8 cellular contexts compared by ENCODE assay signal in genomic region chr11:107860240-107860620, GRCh38. TPM values are rescaled to one million over a fixed set of nuclear protein-coding genes. Genes with fewer than 3 reads are reported as not detected.
A peak's percentile ranks its signal among the peaks of the same experiment; 100 is the strongest.
DNase-seq lines count a peak whose midpoint lies in the region; ATAC-seq and TF ChIP-seq lines count a peak whose summit lies in the region.
"Not testable (repeated sequence)": the region's sequence is repeated elsewhere in the genome, so short reads cannot be mapped to it uniquely, and the experiment has no call there.

No MANE protein-coding gene starts in this region.

- not testable (repeated sequence) for DNase-seq in CD8-positive, alpha-beta memory T cell; OCI-LY7 (ENCODE audit: low spot score); WTC11 (ENCODE audit: low spot score); activated naive CD4-positive, alpha-beta T cell treated with anti-CD3 and anti-CD28 coated beads for 36 hours; hepatocyte (ENCODE audit: low spot score); naive thymus-derived CD8-positive, alpha-beta T cell; stimulated activated naive CD8-positive, alpha-beta T cell treated with anti-CD3 and anti-CD28 coated beads, Interleukin-15, amount 100 ng/mL, for 72 hours

- not testable (repeated sequence) for BruUV-seq in OCI-LY7 (replicated peaks; lab: Mats Ljungman, UMichigan)

- not testable (repeated sequence) for H3K27ac ChIP-seq in CD8-positive, alpha-beta memory T cell (ENCODE audit: low read depth, low read length); OCI-LY7 (ENCODE audit: low read depth, low read length, poor library complexity, severe bottlenecking); hepatocyte

- H3K9me3 ChIP-seq in CD8-positive, alpha-beta memory T cell (ENCODE audit: low read length); OCI-LY7 (ENCODE audit: low read length); hepatocyte (ENCODE audit: low read depth): not testable (repeated sequence)

- POLR2A ChIA-PET in CD8-positive, alpha-beta memory T cell (lab: Charles Lee); WTC11 (lab: Charles Lee): not testable (repeated sequence)
- POLR2A ChIA-PET in OCI-LY7 (lab: Charles Lee): interaction anchor here (0.6 to 1.3 kb wide), 5 partner anchors 10 to 801 kb away, joined by 3 to 6 read pairs (median 3); no protein-coding TSS in a partner anchor
- POLR2A ChIA-PET in naive thymus-derived CD8-positive, alpha-beta T cell (lab: Charles Lee): interaction anchor here (0.7 kb wide), 1 partner anchor 224 kb away, joined by 3 read pairs; no protein-coding TSS in a partner anchor

- H3K79me2 ChIP-seq in OCI-LY7 (ENCODE audit: insufficient read depth, low read depth, low read length): peaks cover 26% of the 10 kb centered on the region; the same call in 1 of the 2 replicates
- H3K79me2 ChIP-seq in hepatocyte: not testable (repeated sequence)

- H3K9me3 Mint-ChIP-seq in CD8-positive, alpha-beta memory T cell; IgD-negative memory B cell; WTC11; activated naive CD4-positive, alpha-beta T cell treated with anti-CD3 and anti-CD28 coated beads for 36 hours; naive thymus-derived CD8-positive, alpha-beta T cell; stimulated activated naive CD8-positive, alpha-beta T cell treated with anti-CD3 and anti-CD28 coated beads, Interleukin-15, amount 100 ng/mL, for 72 hours: not testable (repeated sequence)

- H3K27me3 Mint-ChIP-seq in CD8-positive, alpha-beta memory T cell; IgD-negative memory B cell; WTC11 (ENCODE audit: low read depth); activated naive CD4-positive, alpha-beta T cell treated with anti-CD3 and anti-CD28 coated beads for 36 hours (ENCODE audit: low read depth); naive thymus-derived CD8-positive, alpha-beta T cell; stimulated activated naive CD8-positive, alpha-beta T cell treated with anti-CD3 and anti-CD28 coated beads, Interleukin-15, amount 100 ng/mL, for 72 hours: not testable (repeated sequence)

- CTCF ChIA-PET in CD8-positive, alpha-beta memory T cell (lab: Charles Lee); OCI-LY7 (lab: Charles Lee; ENCODE audit: unreplicated experiment); activated naive CD4-positive, alpha-beta T cell treated with anti-CD3 and anti-CD28 coated beads for 36 hours (lab: Charles Lee): not testable (repeated sequence)
- CTCF ChIA-PET in WTC11 (lab: Charles Lee): interaction anchor here (0.6 to 0.8 kb wide), 2 partner anchors 20 to 57 kb away, joined by 3 to 4 read pairs; no protein-coding TSS in a partner anchor

- H3K36me3 Mint-ChIP-seq in CD8-positive, alpha-beta memory T cell; IgD-negative memory B cell; WTC11; activated naive CD4-positive, alpha-beta T cell treated with anti-CD3 and anti-CD28 coated beads for 36 hours (ENCODE audit: low read depth); naive thymus-derived CD8-positive, alpha-beta T cell: not testable (repeated sequence)

- H2AFZ ChIP-seq in OCI-LY7 (ENCODE audit: low read length): peak overlapping the region; percentile 98
- H2AFZ ChIP-seq in hepatocyte: peak overlapping the region; percentile 46

- intact Hi-C loops in OCI-LY7 (cut with micrococcal nuclease; ENCODE audit: unreplicated experiment): loop anchor here (10.0 kb wide), 1 partner anchor 145 kb away; the partner anchor contains the start of gene CUL5
- intact Hi-C loops in activated naive CD4-positive, alpha-beta T cell treated with anti-CD3 and anti-CD28 coated beads for 36 hours (cut with micrococcal nuclease): not testable (repeated sequence)

- not testable (repeated sequence) for H3K4me3 ChIP-seq in CD8-positive, alpha-beta memory T cell (ENCODE audit: low read length)
- H3K4me3 ChIP-seq in OCI-LY7 (ENCODE audit: low read depth, low read length, poor library complexity, severe bottlenecking): peak overlapping the region; percentile 85
- H3K4me3 ChIP-seq in hepatocyte: peak overlapping the region; percentile 83

- H4K20me1 ChIP-seq in OCI-LY7 (ENCODE audit: insufficient read depth, low read length); hepatocyte (ENCODE audit: insufficient read depth, poor library complexity, severe bottlenecking): not testable (repeated sequence)

- H3K4me2 ChIP-seq in OCI-LY7 (ENCODE audit: low read length): peak overlapping the region; percentile 71
- peak overlapping the region; percentile 78 for H3K4me2 ChIP-seq in hepatocyte

- not testable (repeated sequence) for H3K9me2 ChIP-seq in OCI-LY7 (ENCODE audit: insufficient read depth, low read length); hepatocyte (replicated peaks; ENCODE audit: insufficient read depth)

- not testable (repeated sequence) for ATAC-seq in WTC11; naive thymus-derived CD8-positive, alpha-beta T cell; stimulated activated naive CD8-positive, alpha-beta T cell treated with anti-CD3 and anti-CD28 coated beads, Interleukin-15, amount 100 ng/mL, for 72 hours

- WGBS in hepatocyte (ENCODE audit: low lambda C conversion rate, missing lambda C conversion rate): 76% methylated on average over 15 of the region's 15 CpGs

- H3K27ac Mint-ChIP-seq in CD8-positive, alpha-beta memory T cell; WTC11; activated naive CD4-positive, alpha-beta T cell treated with anti-CD3 and anti-CD28 coated beads for 36 hours; naive thymus-derived CD8-positive, alpha-beta T cell; stimulated activated naive CD8-positive, alpha-beta T cell treated with anti-CD3 and anti-CD28 coated beads, Interleukin-15, amount 100 ng/mL, for 72 hours: not testable (repeated sequence)
- peak overlapping the region in 2 of 3 donors; percentile 28 to 69 for H3K27ac Mint-ChIP-seq in IgD-negative memory B cell

- peak overlapping the region; percentile 6 to 100 (median 97) for H3K4me3 Mint-ChIP-seq in CD8-positive, alpha-beta memory T cell
- H3K4me3 Mint-ChIP-seq in IgD-negative memory B cell (peak overlapping the region; percentile 88 to 100 (median 96)), WTC11 (peak overlapping the region; percentile 95)
- peak overlapping the region; percentile 95 for H3K4me3 Mint-ChIP-seq in activated naive CD4-positive, alpha-beta T cell treated with anti-CD3 and anti-CD28 coated beads for 36 hours
- H3K4me3 Mint-ChIP-seq in naive thymus-derived CD8-positive, alpha-beta T cell: peak overlapping the region in 9 of 10 donors; percentile 26 to 99 (median 95)
- H3K4me3 Mint-ChIP-seq in stimulated activated naive CD8-positive, alpha-beta T cell treated with anti-CD3 and anti-CD28 coated beads, Interleukin-15, amount 100 ng/mL, for 72 hours: peak overlapping the region; percentile 97 to 98

- not testable (repeated sequence) for H3K4me1 ChIP-seq in CD8-positive, alpha-beta memory T cell (ENCODE audit: insufficient read depth, low read length); hepatocyte (ENCODE audit: insufficient read depth)
- peaks cover 18% of the 10 kb centered on the region for H3K4me1 ChIP-seq in OCI-LY7 (ENCODE audit: insufficient read depth, low read length, poor library complexity, severe bottlenecking)

- TF ChIP-seq CTCF in OCI-LY7 (conservative IDR thresholded peaks at IDR 0.05; ENCODE audit: low read length); WTC11 (IDR thresholded peaks at IDR 0.05); hepatocyte (IDR thresholded peaks at IDR 0.05; ENCODE audit: poor library complexity): not testable (repeated sequence)

- not testable (repeated sequence) for H3K36me3 ChIP-seq in CD8-positive, alpha-beta memory T cell (ENCODE audit: insufficient read depth, low read length); OCI-LY7 (ENCODE audit: insufficient read depth, low read length); hepatocyte (replicated peaks; ENCODE audit: insufficient read depth, low read depth)

- H3K4me1 Mint-ChIP-seq in CD8-positive, alpha-beta memory T cell: peaks cover 20 to 36% (median 31%) of the 10 kb centered on the region in 3 donors
- H3K4me1 Mint-ChIP-seq in IgD-negative memory B cell: peaks cover 14 to 30% (median 21%) of the 10 kb centered on the region in 3 donors
- H3K4me1 Mint-ChIP-seq in WTC11: peaks cover 21% of the 10 kb centered on the region
- peaks cover 21% of the 10 kb centered on the region for H3K4me1 Mint-ChIP-seq in activated naive CD4-positive, alpha-beta T cell treated with anti-CD3 and anti-CD28 coated beads for 36 hours (ENCODE audit: low read depth)
- peaks cover 14 to 32% (median 28%) of the 10 kb centered on the region in 4 donors for H3K4me1 Mint-ChIP-seq in naive thymus-derived CD8-positive, alpha-beta T cell
- peaks cover 29% of the 10 kb centered on the region for H3K4me1 Mint-ChIP-seq in stimulated activated naive CD8-positive, alpha-beta T cell treated with anti-CD3 and anti-CD28 coated beads, Interleukin-15, amount 100 ng/mL, for 72 hours

- H3K27me3 ChIP-seq in CD8-positive, alpha-beta memory T cell (ENCODE audit: insufficient read depth, low read length, poor library complexity, severe bottlenecking); hepatocyte: not testable (repeated sequence)

RNA-seq across cellular contexts. Expression of gene SLC35F2, which starts 1.6 kb away (rescaled TPM):
- 10 to 100 TPM; 32.0 to 34.5 TPM for total RNA-seq in CD8-positive, alpha-beta memory T cell
- 11.6 TPM for polyA plus RNA-seq in CD8-positive, alpha-beta memory T cell
- polyA plus RNA-seq in IgD-negative memory B cell: 21.6 TPM
- total RNA-seq in OCI-LY7 (2014; rRNA removed; shearing (Covaris generic)): 20.9 and 23.3 TPM in 2 replicates
- 21.1 and 21.6 TPM in 2 replicates for total RNA-seq in OCI-LY7 (2022)
- total RNA-seq in WTC11 (2021): 22.0 to 27.1 TPM (median 22.8 TPM) in 3 replicates
- total RNA-seq in activated naive CD4-positive, alpha-beta T cell treated with anti-CD3 and anti-CD28 coated beads for 36 hours: 10 to 100 TPM; 18.2 to 20.5 TPM
- 14.8 and 14.9 TPM in 2 replicates for total RNA-seq in hepatocyte
- polyA plus RNA-seq in hepatocyte: 13.0 and 16.1 TPM in 2 replicates
- 1 to 10 TPM; 3.6 to 4.0 TPM for total RNA-seq in naive thymus-derived CD8-positive, alpha-beta T cell
- polyA plus RNA-seq in naive thymus-derived CD8-positive, alpha-beta T cell: 1 to 10 TPM; 2.1 to 5.6 (median 4.1) TPM
